ENCODE assay signal across 11 cellular contexts in genomic region chr1:159821171-159821867, GRCh38. TPM values are rescaled to one million over a fixed set of nuclear protein-coding genes. Genes with fewer than 3 reads are reported as not detected.
A peak's percentile ranks its signal among the peaks of the same experiment; 100 is the strongest.
DNase-seq lines count a peak whose midpoint lies in the region; ATAC-seq and TF ChIP-seq lines count a peak whose summit lies in the region.
"Had no signal": no experiment of that assay in that cellular context is flagged by ENCODE, and none has a peak within 500 bp of the region (broad histone marks: within the 10 kb centered on the region; RNA-seq: fewer than 3 reads in every experiment).

No MANE protein-coding gene starts in this region.

- H3K27me3 ChIP-seq in body of pancreas: no peaks in the 10 kb centered on the region
- H3K27me3 ChIP-seq: colonic mucosa had no signal

- no peak overlapping the region for H3K4me3 ChIP-seq in body of pancreas
- H3K4me3 ChIP-seq: colonic mucosa, stomach had no signal

- no peaks in the 10 kb centered on the region for H3K36me3 Mint-ChIP-seq in activated T-cell treated with anti-CD3 and anti-CD28 coated beads, Interleukin-2, amount 50 U/mL, for 4 hours (ENCODE audit: insufficient read depth)

- WGBS in body of pancreas, 2 donors: 68 to 78% methylated on average over 9 of the region's 9 CpGs

- peaks cover 17% of the 10 kb centered on the region for H3K4me1 Mint-ChIP-seq in activated T-cell treated with anti-CD3 and anti-CD28 coated beads, Interleukin-2, amount 50 U/mL, for 4 hours (ENCODE audit: low read depth)

- H3K27ac ChIP-seq in body of pancreas: no peak overlapping the region
- H3K27ac ChIP-seq: C4-2B, colonic mucosa, stomach had no signal

- intact Hi-C loops in body of pancreas (cut with DNase I): no loop called here
- intact Hi-C loops in posterior vena cava (cut with DNase I): no loop called here

- H3K9me3 Mint-ChIP-seq in activated T-cell treated with anti-CD3 and anti-CD28 coated beads, Interleukin-2, amount 50 U/mL, for 4 hours: no peaks in the 10 kb centered on the region

- H3K4me3 Mint-ChIP-seq in activated T-cell treated with anti-CD3 and anti-CD28 coated beads, Interleukin-2, amount 50 U/mL, for 4 hours: no peak overlapping the region

- no peaks in the 10 kb centered on the region for H3K36me3 ChIP-seq in body of pancreas (replicated peaks in 1 of 2; ENCODE audit: insufficient read depth in 1 of 2, low read depth in 2 of 2)
- H3K36me3 ChIP-seq: colonic mucosa, stomach had no signal

- no peak for TF ChIP-seq CTCF in body of pancreas (IDR thresholded peaks at IDR 0.05)

- no peak for TF ChIP-seq POLR2A in body of pancreas (IDR thresholded peaks at IDR 0.05)

- peak; percentile 35 for DNase-seq in activated T-cell treated with anti-CD3 and anti-CD28 coated beads, Interleukin-2, amount 50 U/mL, for 1 hour
- DNase-seq in activated T-cell treated with anti-CD3 and anti-CD28 coated beads, Interleukin-2, amount 50 U/mL, for 4 hours: no peak
- peak; percentile 41 for DNase-seq in NCI-H2107 (lab: John Stamatoyannopoulos, UW)
- DNase-seq in dermis blood vessel endothelial cell: peak; percentile 74
- no peak for DNase-seq in body of pancreas
- DNase-seq in middle frontal gyrus (ENCODE audit: extremely low spot score, low spot score): no peak
- DNase-seq in posterior vena cava (ENCODE audit: low spot score): no peak
- DNase-seq: colonic mucosa, stomach had no signal

- H3K9me3 ChIP-seq in body of pancreas: no peaks in the 10 kb centered on the region
- H3K9me3 ChIP-seq: colonic mucosa, stomach had no signal

- no peak for ATAC-seq in activated T-cell treated with anti-CD3 and anti-CD28 coated beads, Interleukin-2, amount 50 U/mL, for 4 hours
- ATAC-seq in HG03521 (IDR thresholded peaks at IDR 0.05; ENCODE audit: unreplicated experiment): no peak
- ATAC-seq in body of pancreas: no peak

- no peaks in the 10 kb centered on the region for H3K27me3 Mint-ChIP-seq in activated T-cell treated with anti-CD3 and anti-CD28 coated beads, Interleukin-2, amount 50 U/mL, for 4 hours (ENCODE audit: low read depth)

- peaks cover 4% of the 10 kb centered on the region for H3K4me1 ChIP-seq in body of pancreas
- H3K4me1 ChIP-seq: colonic mucosa had no signal

RNA-seq across cellular contexts. Expression of gene SLAMF8, which starts 5.4 kb away (rescaled TPM):
- 1 to 10 TPM in 2 of 3 donors, under 1 TPM in 1; 0.98 to 1.3 (median 1.2) TPM for total RNA-seq in activated T-cell treated with anti-CD3 and anti-CD28 coated beads, Interleukin-2, amount 50 U/mL, for 4 hours
- total RNA-seq in dermis blood vessel endothelial cell (not detected in 2 replicates), body of pancreas (1 to 10 TPM in 1 of 2 donors, not detected in 1; 3.6 TPM), posterior vena cava (10 to 100 TPM in 1 of 2 donors, 1 to 10 TPM in 1; 4.8 to 10.5 TPM)

RNA-seq across cellular contexts. Expression of gene FCRL6, which starts 19.2 kb away (rescaled TPM):
- total RNA-seq in activated T-cell treated with anti-CD3 and anti-CD28 coated beads, Interleukin-2, amount 50 U/mL, for 4 hours: under 1 TPM in 1 of 3 donors, not detected in 2; 0.41 TPM
- total RNA-seq in dermis blood vessel endothelial cell (not detected in 2 replicates), body of pancreas (1 to 10 TPM in 1 of 2 donors, not detected in 1; 6.3 TPM), posterior vena cava (under 1 TPM; 0.29 to 0.42 TPM)
- total RNA-seq: colonic mucosa, stomach had no signal

RNA-seq across cellular contexts. Expression of gene DUSP23, which starts 40.6 kb away (rescaled TPM):
- total RNA-seq in activated T-cell treated with anti-CD3 and anti-CD28 coated beads, Interleukin-2, amount 50 U/mL, for 4 hours: 10 to 100 TPM; 30.2 to 36.7 (median 36.3) TPM
- total RNA-seq in dermis blood vessel endothelial cell (29.0 and 47.6 TPM in 2 replicates), body of pancreas (10 to 100 TPM; 60.6 to 91.1 TPM), posterior vena cava (10 to 100 TPM; 36.0 to 36.9 TPM)

RNA-seq across cellular contexts. Expression of gene VSIG8, which starts 41.1 kb away (rescaled TPM):
- not detected for total RNA-seq in activated T-cell treated with anti-CD3 and anti-CD28 coated beads, Interleukin-2, amount 50 U/mL, for 4 hours
- 0.09 TPM in 1 of 2 replicates, not detected in the other for total RNA-seq in dermis blood vessel endothelial cell
- total RNA-seq in body of pancreas: not detected
- total RNA-seq in posterior vena cava: under 1 TPM in 1 of 2 donors, not detected in 1; 0.19 TPM
- total RNA-seq: colonic mucosa had no signal

Comparison
In these comparisons a context has a peak if more than half of its experiments do, and no peak if none do; other contexts are left out.
1. DNase-seq: peak in activated T-cell treated with anti-CD3 and anti-CD28 coated beads, Interleukin-2, amount 50 U/mL, for 1 hour (single experiment), NCI-H2107 (single experiment) and dermis blood vessel endothelial cell (single experiment); none in activated T-cell treated with anti-CD3 and anti-CD28 coated beads, Interleukin-2, amount 50 U/mL, for 4 hours (single experiment), body of pancreas (0 of 4), middle frontal gyrus (single experiment) and posterior vena cava (single experiment).